In genomic region chr9:126652140-126652558, GRCh38 we compare ENCODE assay signal across 2 cellular contexts.
TF ChIP-seq lines count a peak whose summit lies in the region.

No MANE protein-coding gene starts in this region.

TF ChIP-seq in K562, 482 proteins besides CTCF, POLR2A, EP300 and RAD21:
- no peak for TF ChIP-seq ATF7 (IDR thresholded peaks at IDR 0.05)
- TF ChIP-seq TBL1XR1 (IDR thresholded peaks at IDR 0.05; ENCODE audit: low read length in 2 of 2), result no peak
- TF ChIP-seq FOXK1 (CRISPR knock-in tag; IDR thresholded peaks at IDR 0.05; ENCODE audit: borderline replicate concordance), result no peak
- TF ChIP-seq E2F1 (CRISPR knock-in tag; IDR thresholded peaks at IDR 0.05), result no peak
- no peak for TF ChIP-seq ZNF197 (CRISPR knock-in tag; IDR thresholded peaks at IDR 0.05; ENCODE audit: low read depth)
- no peak for TF ChIP-seq ZC3H8 (IDR thresholded peaks at IDR 0.05)
- TF ChIP-seq, protein P1, sequence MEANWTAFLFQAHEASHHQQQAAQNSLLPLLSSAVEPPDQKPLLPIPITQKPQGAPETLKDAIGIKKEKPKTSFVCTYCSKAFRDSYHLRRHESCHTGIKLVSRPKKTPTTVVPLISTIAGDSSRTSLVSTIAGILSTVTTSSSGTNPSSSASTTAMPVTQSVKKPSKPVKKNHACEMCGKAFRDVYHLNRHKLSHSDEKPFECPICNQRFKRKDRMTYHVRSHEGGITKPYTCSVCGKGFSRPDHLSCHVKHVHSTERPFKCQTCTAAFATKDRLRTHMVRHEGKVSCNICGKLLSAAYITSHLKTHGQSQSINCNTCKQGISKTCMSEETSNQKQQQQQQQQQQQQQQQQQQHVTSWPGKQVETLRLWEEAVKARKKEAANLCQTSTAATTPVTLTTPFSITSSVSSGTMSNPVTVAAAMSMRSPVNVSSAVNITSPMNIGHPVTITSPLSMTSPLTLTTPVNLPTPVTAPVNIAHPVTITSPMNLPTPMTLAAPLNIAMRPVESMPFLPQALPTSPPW (CRISPR knock-in tag; IDR thresholded peaks at IDR 0.05), result peak; percentile 29; the same call in 1 of the 2 replicates
- no peak for TF ChIP-seq ZNF124 (CRISPR knock-in tag; IDR thresholded peaks at IDR 0.05)
- no peak for TF ChIP-seq HMGN3 (IDR thresholded peaks at IDR 0.05; ENCODE audit: borderline replicate concordance, extremely low read depth, insufficient read length, low read depth, low read length)
- TF ChIP-seq ZNF740 (CRISPR knock-in tag; IDR thresholded peaks at IDR 0.05), result no peak
- peak in 1 of 2 experiments; percentile 49; a peak in 1 of 4 replicates for TF ChIP-seq ZNF740 (tag; IDR thresholded peaks at IDR 0.05)

TF ChIP-seq in HepG2, 621 proteins besides CTCF, POLR2A, EP300 and RAD21:
- TF ChIP-seq ZBTB34 (CRISPR knock-in tag; IDR thresholded peaks at IDR 0.05), result no peak
- TF ChIP-seq THRA (CRISPR knock-in tag; IDR thresholded peaks at IDR 0.05; ENCODE audit: borderline replicate concordance), result no peak
- no peak for TF ChIP-seq PCBP2 (optimal IDR thresholded peaks at IDR 0.05; ENCODE audit: low read depth, low read length, poor library complexity, severe bottlenecking)
